In the genomic region with DNA sequence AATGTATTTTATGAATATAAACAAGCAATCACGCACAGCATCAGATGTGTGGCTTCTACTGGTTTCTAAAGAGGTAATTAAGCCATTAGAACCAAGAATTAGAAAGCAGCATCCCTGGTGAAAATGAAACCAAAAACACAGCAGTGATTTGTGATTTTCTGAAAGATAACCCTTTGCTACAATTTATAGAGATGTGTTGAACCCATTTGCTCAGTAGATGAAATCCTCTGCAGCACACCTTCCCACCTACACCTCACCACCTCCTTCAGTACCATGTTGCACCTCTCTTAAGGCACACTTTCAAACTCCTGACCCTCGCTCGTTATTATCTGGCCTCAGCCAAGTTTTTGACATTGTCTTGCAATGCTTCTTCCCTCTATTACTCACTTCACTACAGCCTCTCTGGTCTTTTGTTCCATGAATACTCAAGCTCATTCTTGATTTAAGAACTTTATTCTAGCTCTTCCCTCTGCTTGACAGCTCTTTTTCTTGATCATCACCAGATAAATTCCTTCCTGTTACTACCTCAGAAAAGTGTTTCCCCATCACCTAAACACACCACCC, we compare ENCODE assay signal across 1 cellular context.
TF ChIP-seq lines count a peak whose summit lies in the region.

No MANE protein-coding gene starts in this region.

TF ChIP-seq in IMR-90, 13 proteins besides CTCF, POLR2A, EP300 and RAD21 (continued from another document):
- TF ChIP-seq ELK1 (IDR thresholded peaks at IDR 0.05; ENCODE audit: borderline replicate concordance, low read depth, low read length) (no peak), RCOR1 (IDR thresholded peaks at IDR 0.05; ENCODE audit: insufficient replicate concordance, low read length) (no peak), BHLHE40 (IDR thresholded peaks at IDR 0.05; ENCODE audit: low read depth, low read length) (no peak), RFX5 (IDR thresholded peaks at IDR 0.05; ENCODE audit: low read depth, low read length) (no peak), MAZ (IDR thresholded peaks at IDR 0.05; ENCODE audit: borderline replicate concordance, low read depth, low read length) (no peak), SMC3 (IDR thresholded peaks at IDR 0.05; ENCODE audit: low read depth, low read length) (no peak), USF2 (IDR thresholded peaks at IDR 0.05; ENCODE audit: low read depth, low read length) (no peak), NFE2L2 (IDR thresholded peaks at IDR 0.05; ENCODE audit: low read depth, low read length) (no peak), MXI1 (IDR thresholded peaks at IDR 0.05; ENCODE audit: borderline replicate concordance, low read depth, low read length) (no peak), MAFK (IDR thresholded peaks at IDR 0.05; ENCODE audit: low read depth, low read length) (no peak), FOS (IDR thresholded peaks at IDR 0.05; ENCODE audit: low read depth, low read length) (no peak), CEBPB (IDR thresholded peaks at IDR 0.05; ENCODE audit: low read depth, low read length) (no peak)
TF ChIP-seq in IMR-90: peak in this region for 0.
